ENCODE assay signal across 1 cellular context in genomic region chr6:28383235-28384142, GRCh38.
A peak's percentile ranks its signal among the peaks of the same experiment; 100 is the strongest.
TF ChIP-seq lines count a peak whose summit lies in the region.

No MANE protein-coding gene starts in this region.

TF ChIP-seq in K562, 482 proteins besides CTCF, POLR2A, EP300 and RAD21 (continued from another document and continues in another):
- TF ChIP-seq CREB3 (tag; conservative IDR thresholded peaks at IDR 0.05; ENCODE audit: low read depth) (no peak), PHF21A (IDR thresholded peaks at IDR 0.05; ENCODE audit: borderline replicate concordance, low read depth) (peak; percentile 43; the same call in 1 of the 2 replicates), CHD1 (IDR thresholded peaks at IDR 0.05; ENCODE audit: low read length) (no peak), XRCC4 (IDR thresholded peaks at IDR 0.05; ENCODE audit: extremely low read depth, insufficient read depth, insufficient read length) (no peak), HNRNPL (IDR thresholded peaks at IDR 0.05; ENCODE audit: low read depth, low read length) (no peak), USF1 (CRISPR knock-in tag; IDR thresholded peaks at IDR 0.05) (peak; percentile 65), RNF219 (CRISPR knock-in tag; IDR thresholded peaks at IDR 0.05) (no peak), KDM4B (IDR thresholded peaks at IDR 0.05; ENCODE audit: borderline replicate concordance in 2 of 2, low read depth in 1 of 2) (no peak), MAFF (IDR thresholded peaks at IDR 0.05; ENCODE audit: low read length) (no peak), ADNP (tag; IDR thresholded peaks at IDR 0.05) (peak; percentile 62; the same call in 1 of the 2 replicates), POLR2AphosphoS2 (IDR thresholded peaks at IDR 0.05; ENCODE audit: low read length) (no peak), PML (IDR thresholded peaks at IDR 0.05; ENCODE audit: low read length) (no peak; the same call in 1 of the 2 replicates), NR2C2 (CRISPR knock-in tag; IDR thresholded peaks at IDR 0.05) (no peak), NR2C2 (tag; IDR thresholded peaks at IDR 0.05) (peak; percentile 78), ZBTB11 (CRISPR knock-in tag; IDR thresholded peaks at IDR 0.05) (peak in 1 of 3 experiments; percentile 56; a peak in 1 of 6 replicates), ZBTB1 (CRISPR knock-in tag; IDR thresholded peaks at IDR 0.05; ENCODE audit: borderline replicate concordance, low read depth) (no peak), IFI16 (CRISPR knock-in tag; IDR thresholded peaks at IDR 0.05) (no peak), VEZF1 (CRISPR knock-in tag; IDR thresholded peaks at IDR 0.05) (0 out of 2 replicates have a peak, but pooled peaks have one; percentile 26), THRB (CRISPR knock-in tag; conservative IDR thresholded peaks at IDR 0.05) (no peak), SRSF9 (IDR thresholded peaks at IDR 0.05; ENCODE audit: borderline replicate concordance, low read depth, low read length) (no peak), ZNF655 (CRISPR knock-in tag; IDR thresholded peaks at IDR 0.05) (no peak), TGIF2 (CRISPR knock-in tag; IDR thresholded peaks at IDR 0.05) (no peak), ID3 (CRISPR knock-in tag; IDR thresholded peaks at IDR 0.05) (no peak), ID3 (tag; IDR thresholded peaks at IDR 0.05) (peak; percentile 68; the same call in 1 of the 2 replicates), CREB1 (IDR thresholded peaks at IDR 0.05) (peak; percentile 64), CREB1 (CRISPR knock-in tag; IDR thresholded peaks at IDR 0.05) (peak; percentile 68; the same call in 1 of the 2 replicates), ZSCAN29 (IDR thresholded peaks at IDR 0.05) (no peak), ZNF507 (tag; conservative IDR thresholded peaks at IDR 0.05) (no peak), IRF9 (tag; IDR thresholded peaks at IDR 0.05) (no peak), E2F5 (CRISPR knock-in tag; IDR thresholded peaks at IDR 0.05) (no peak), HMBOX1 (IDR thresholded peaks at IDR 0.05) (peak; percentile 33; the same call in 1 of the 2 replicates), MEF2D (tag; conservative IDR thresholded peaks at IDR 0.05; ENCODE audit: low read depth) (no peak), MTA2 (IDR thresholded peaks at IDR 0.05; ENCODE audit: low read depth) (no peak), SREBF2 (CRISPR knock-in tag; IDR thresholded peaks at IDR 0.05) (no peak), CEBPZ (IDR thresholded peaks at IDR 0.05; ENCODE audit: borderline replicate concordance, low read depth, low read length) (no peak), KLF1 (tag; IDR thresholded peaks at IDR 0.05) (no peak), ELF4 (CRISPR knock-in tag; IDR thresholded peaks at IDR 0.05) (no peak), KLF13 (tag; IDR thresholded peaks at IDR 0.05; ENCODE audit: borderline replicate concordance, low read depth) (no peak), HINFP (tag; conservative IDR thresholded peaks at IDR 0.05; ENCODE audit: low read depth) (no peak), E2F3 (CRISPR knock-in tag; IDR thresholded peaks at IDR 0.05) (no peak), RBM15 (IDR thresholded peaks at IDR 0.05; ENCODE audit: insufficient read depth, low read length) (no peak), GATAD2B (IDR thresholded peaks at IDR 0.05; ENCODE audit: borderline replicate concordance) (no peak)
